ENCODE assay signal across 25 cellular contexts in the genomic region with DNA sequence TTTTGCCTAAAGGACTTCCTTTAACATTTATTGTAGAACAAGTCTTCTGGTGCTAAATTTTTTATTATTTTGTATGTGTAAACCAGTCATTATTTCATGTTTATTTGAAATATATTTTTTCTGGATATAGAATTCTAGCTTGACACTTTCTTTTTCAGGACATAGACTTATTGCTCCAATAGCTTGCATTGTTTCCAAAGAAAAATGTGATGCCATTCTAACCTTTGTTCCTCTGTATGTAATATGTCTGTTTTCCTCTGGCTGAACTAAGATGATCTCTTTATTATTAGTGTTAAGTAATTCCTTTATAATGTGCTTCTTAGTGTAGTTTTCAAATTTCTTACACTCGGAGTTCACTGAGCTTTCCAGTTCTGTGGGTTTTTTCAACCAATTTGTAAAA.
"Had no signal": no experiment of that assay in that cellular context is flagged by ENCODE, and none has a peak within 500 bp of the region (broad histone marks: within the 10 kb centered on the region; RNA-seq: fewer than 3 reads in every experiment).

No MANE protein-coding gene starts in this region.

- DNase-seq: stimulated activated CD4-positive, alpha-beta T cell treated with anti-CD3 and anti-CD28 coated beads, Interleukin-2, amount 100 ng/mL, for 48 hours; stimulated activated CD4-positive, alpha-beta T cell treated with anti-CD3 and anti-CD28 coated beads, Interleukin-4, amount 100 ng/mL, for 1 hour; stimulated activated CD4-positive, alpha-beta T cell treated with anti-CD3 and anti-CD28 coated beads, Interleukin-4, amount 100 ng/mL, for 24 hours; stimulated activated CD4-positive, alpha-beta T cell treated with anti-CD3 and anti-CD28 coated beads, Interleukin-4, amount 100 ng/mL, for 4 hours; stimulated activated CD8-positive, alpha-beta memory T cell treated with anti-CD3 and anti-CD28 coated beads, Interleukin-4, amount 100 ng/mL, for 48 hours; stimulated activated naive B cell treated with anti-CD40 and anti-IgM and Interleukin-4, amounts not matched to agents 10 μg/mL and 1 μg/mL and 100 μg/mL, for 72 hours; stimulated activated naive CD4-positive, alpha-beta T cell; stimulated activated naive CD4-positive, alpha-beta T cell treated with Interleukin-2 at 50 U/mL for 16 hours; stimulated activated naive CD8-positive, alpha-beta T cell treated with anti-CD3 and anti-CD28 coated beads, Interleukin-15, amount 100 ng/mL, for 72 hours; stimulated activated naive CD8-positive, alpha-beta T cell treated with anti-CD3 and anti-CD28 coated beads, Interleukin-15, Interleukin-2, amounts not matched to agents 100 U/mL and 50 U/mL, for 24 hours; stomach; substantia nigra; testis; thyroid gland; tibial artery; transverse colon; trophoblast cell; upper lobe of left lung; upper lobe of right lung; uterus had no signal

- H3K4me1 ChIP-seq: stomach, thyroid gland, upper lobe of left lung, upper lobe of right lung, uterus, vagina had no signal

- H3K36me3 ChIP-seq: stomach, suprapubic skin, thoracic aorta, thyroid gland, tibial artery, tibial nerve, transverse colon, upper lobe of left lung, upper lobe of right lung, uterus, vagina had no signal

- FAIRE-seq: urothelium cell line had no signal

- H3K9me3 ChIP-seq: testis, thyroid gland, upper lobe of right lung, uterus, vagina had no signal

- H3K27ac ChIP-seq: stomach, suprapubic skin, testis, thoracic aorta, thyroid gland, tibial artery, tibial nerve, transverse colon, upper lobe of left lung, upper lobe of right lung, uterus, vagina had no signal

- H3K4me3 ChIP-seq: stomach, suprapubic skin, testis, thoracic aorta, thyroid gland, tibial artery, tibial nerve, transverse colon, upper lobe of left lung, upper lobe of right lung, uterus, vagina had no signal
